In genomic region chr18:72674710-72675109, GRCh38 we compare ENCODE assay signal across 11 cellular contexts.
DNase-seq lines count a peak whose midpoint lies in the region; ATAC-seq and TF ChIP-seq lines count a peak whose summit lies in the region.
"Had no signal": no experiment of that assay in that cellular context is flagged by ENCODE, and none has a peak within 500 bp of the region (broad histone marks: within the 10 kb centered on the region; RNA-seq: fewer than 3 reads in every experiment).

No MANE protein-coding gene starts in this region.

- no peaks in the 10 kb centered on the region for H3K9me3 ChIP-seq in adrenal gland (replicated peaks in 1 of 3)

- ATAC-seq in GM19328 (IDR thresholded peaks at IDR 0.05; ENCODE audit: unreplicated experiment) (peak; percentile 93), HG02759 (IDR thresholded peaks at IDR 0.05; ENCODE audit: unreplicated experiment) (peak; percentile 96), HG03520 (IDR thresholded peaks at IDR 0.05; ENCODE audit: unreplicated experiment) (peak; percentile 83)

- WGBS in adrenal gland, 4 donors: 71 to 85% (median 75%) methylated on average over 6 to 7 of the region's 7 CpGs

- H3K27ac ChIP-seq in adrenal gland: no peak overlapping the region

- peak; percentile 6 for DNase-seq in GM03348 (ENCODE audit: low spot score)
- DNase-seq in NCI-H1436 treated with DMSO at 0.1 percent for 48 hours (lab: John Stamatoyannopoulos, UW): no peak
- DNase-seq in adrenal gland: no peak
- no peak for DNase-seq in posterior vena cava (ENCODE audit: low spot score)
- DNase-seq in HT-29 (ENCODE audit: low spot score): no peak
- DNase-seq: AML-193, NCI-H510A, retina had no signal

- no peak for TF ChIP-seq CTCF in adrenal gland (IDR thresholded peaks at IDR 0.05)

- no peak for TF ChIP-seq POLR2A in adrenal gland (IDR thresholded peaks at IDR 0.05)

- intact Hi-C loops in adrenal gland (cut with DNase I): no loop called here
- intact Hi-C loops in posterior vena cava (cut with DNase I): no loop called here

- H3K36me3 ChIP-seq in adrenal gland (replicated peaks in 1 of 2): no peaks in the 10 kb centered on the region

- H3K27me3 ChIP-seq in adrenal gland: no peaks in the 10 kb centered on the region

- H3K4me3 ChIP-seq in adrenal gland: no peak overlapping the region

- H3K4me1 ChIP-seq in adrenal gland (replicated peaks in 1 of 2): no peaks in the 10 kb centered on the region
